ENCODE assay signal across 8 cellular contexts in the genomic region with DNA sequence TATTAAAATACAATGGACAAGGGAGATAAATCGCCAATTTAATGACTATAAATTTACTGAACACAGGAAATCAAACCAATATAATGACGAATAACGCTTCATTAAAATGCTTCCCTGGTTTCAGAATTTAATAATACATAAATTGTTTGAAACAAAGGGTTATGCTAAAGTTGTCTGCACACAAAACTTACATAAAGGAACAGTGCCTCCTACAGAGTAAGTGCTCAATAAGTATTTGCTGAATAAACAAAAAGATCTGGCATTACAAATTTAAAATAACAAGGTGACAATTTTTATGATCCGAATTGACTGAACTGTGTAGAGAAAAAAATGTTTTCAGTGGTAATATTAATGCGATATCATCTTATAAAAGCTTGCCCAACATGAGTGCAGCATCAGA.
DNase-seq lines count a peak whose midpoint lies in the region; ATAC-seq and TF ChIP-seq lines count a peak whose summit lies in the region.

No MANE protein-coding gene starts in this region.

- peak overlapping the region; percentile 94 for H3K27ac ChIP-seq in CD8-positive, alpha-beta memory T cell (ENCODE audit: low read depth, low read length)
- peak overlapping the region; percentile 79 for H3K27ac ChIP-seq in KMS-11

- H3K36me3 ChIP-seq in CD8-positive, alpha-beta memory T cell (ENCODE audit: insufficient read depth, low read length) = no peaks in the 10 kb centered on the region
- no peaks in the 10 kb centered on the region for H3K36me3 ChIP-seq in KMS-11 (ENCODE audit: insufficient read depth)

- ATAC-seq in memory B cell (ENCODE audit: low read depth) (no peak), GM21529 (IDR thresholded peaks at IDR 0.05; ENCODE audit: unreplicated experiment) (no peak), HG02759 (IDR thresholded peaks at IDR 0.05; ENCODE audit: unreplicated experiment) (no peak)

- H3K27me3 Mint-ChIP-seq in CD8-positive, alpha-beta memory T cell = peaks cover 0 to 4% of the 10 kb centered on the region in 2 donors
- peaks cover 7% of the 10 kb centered on the region for H3K27me3 Mint-ChIP-seq in brain
- no peaks in the 10 kb centered on the region for H3K27me3 Mint-ChIP-seq in memory B cell

- CTCF ChIA-PET in CD8-positive, alpha-beta memory T cell (lab: Charles Lee) = interaction anchor here (1.0 to 2.3 kb wide), 5 partner anchors 11 to 216 kb away, joined by 3 to 14 read pairs (median 5); partner anchors contain the start of gene NAA15

- POLR2A ChIA-PET in CD8-positive, alpha-beta memory T cell (lab: Charles Lee) = interaction anchor here (2.9 kb wide), 1 partner anchor 216 kb away, joined by 25 read pairs; the partner anchor contains the start of genes NAA15 and NDUFC1

- H3K4me1 ChIP-seq in CD8-positive, alpha-beta memory T cell (ENCODE audit: insufficient read depth, low read length) = peaks cover 26% of the 10 kb centered on the region
- peaks cover 38% of the 10 kb centered on the region for H3K4me1 ChIP-seq in KMS-11 (ENCODE audit: low read depth, poor library complexity, severe bottlenecking)

- peaks cover 33% of the 10 kb centered on the region for H3K79me2 ChIP-seq in KMS-11 (ENCODE audit: insufficient read depth, low read depth)

- peak overlapping the region; percentile 98 for H3K4me2 ChIP-seq in KMS-11

- H3K4me3 Mint-ChIP-seq in CD8-positive, alpha-beta memory T cell = peak overlapping the region; percentile 87 to 100 (median 92)
- H3K4me3 Mint-ChIP-seq in brain = peak overlapping the region; percentile 85 to 94 (median 89)
- no peak overlapping the region for H3K4me3 Mint-ChIP-seq in memory B cell

- peaks cover 0 to 23% (median under 1%) of the 10 kb centered on the region in 3 donors for H3K36me3 Mint-ChIP-seq in CD8-positive, alpha-beta memory T cell
- H3K36me3 Mint-ChIP-seq in brain (no peaks in the 10 kb centered on the region), memory B cell (no peaks in the 10 kb centered on the region)

- no peak for TF ChIP-seq CTCF in KMS-11 (conservative IDR thresholded peaks at IDR 0.05; ENCODE audit: low read depth, low read length)
- TF ChIP-seq CTCF in brain (conservative IDR thresholded peaks at IDR 0.05) = no peak

- no peaks in the 10 kb centered on the region for H3K9me3 Mint-ChIP-seq in CD8-positive, alpha-beta memory T cell
- H3K9me3 Mint-ChIP-seq in brain (no peaks in the 10 kb centered on the region), memory B cell (no peaks in the 10 kb centered on the region)

- peak overlapping the region; percentile 72; the same call in 1 of the 2 replicates for H2AFZ ChIP-seq in KMS-11 (ENCODE audit: low read depth)

- H3K9ac ChIP-seq in KMS-11 = peak overlapping the region; percentile 79; the same call in 1 of the 2 replicates

- H3K27me3 ChIP-seq in CD8-positive, alpha-beta memory T cell (ENCODE audit: insufficient read depth, low read length, poor library complexity, severe bottlenecking) = no peaks in the 10 kb centered on the region
- H3K27me3 ChIP-seq in KMS-11 (ENCODE audit: insufficient read depth, low read depth) = no peaks in the 10 kb centered on the region

- peak overlapping the region; percentile 88 to 100 (median 95) for H3K27ac Mint-ChIP-seq in CD8-positive, alpha-beta memory T cell
- H3K27ac Mint-ChIP-seq in brain (peak overlapping the region; percentile 81 to 100 (median 94)), memory B cell (peak overlapping the region; percentile 98)

- H3K9me3 ChIP-seq in CD8-positive, alpha-beta memory T cell (ENCODE audit: low read length) = no peaks in the 10 kb centered on the region

- no peak overlapping the region for H3K4me3 ChIP-seq in CD8-positive, alpha-beta memory T cell (ENCODE audit: low read length)
- no peak overlapping the region for H3K4me3 ChIP-seq in KMS-11 (IDR thresholded peaks at IDR 0.05; ENCODE audit: insufficient read depth, low read depth, low read length)

- DNase-seq in CD8-positive, alpha-beta memory T cell = peak in 2 of 5 donors; percentile 15 to 18
- no peak for DNase-seq in memory B cell (ENCODE audit: low spot score in 2 of 2)
- no peak for DNase-seq in NCI-H2107 treated with DMSO at 0.1 percent for 48 hours (lab: John Stamatoyannopoulos, UW; ENCODE audit: unreplicated experiment)
- no peak for DNase-seq in NCI-H524 (lab: John Stamatoyannopoulos, UW)

- peaks cover 15% of the 10 kb centered on the region; the same call in 1 of the 2 replicates for H4K20me1 ChIP-seq in KMS-11 (ENCODE audit: insufficient read depth)

- peaks cover 29 to 42% (median 36%) of the 10 kb centered on the region in 3 donors for H3K4me1 Mint-ChIP-seq in CD8-positive, alpha-beta memory T cell
- H3K4me1 Mint-ChIP-seq in brain (peaks cover 39% of the 10 kb centered on the region), memory B cell (peaks cover 14% of the 10 kb centered on the region)
